ENCODE assay signal across 23 cellular contexts in the genomic region with DNA sequence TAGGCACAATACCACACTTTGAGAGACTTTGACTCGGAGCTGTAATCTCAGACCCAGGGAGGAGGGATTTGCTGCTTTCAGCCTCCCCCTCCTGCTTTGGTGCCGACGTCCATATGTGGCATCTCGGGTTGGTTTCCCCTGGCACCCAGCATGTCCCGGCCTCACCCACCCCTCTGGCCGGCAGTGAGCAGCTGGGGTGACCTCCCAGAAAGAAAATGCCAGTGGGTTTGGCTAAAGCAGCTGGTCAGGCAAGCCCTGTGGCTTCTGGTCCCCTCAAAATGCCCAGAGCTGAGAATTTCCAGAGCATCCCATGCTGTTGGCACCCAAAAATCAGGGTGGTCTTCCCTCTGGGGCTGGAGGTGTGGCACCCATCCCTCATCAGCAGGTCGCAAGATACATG. TPM values are rescaled to one million over a fixed set of nuclear protein-coding genes. Genes with fewer than 3 reads are reported as not detected.
A peak's percentile ranks its signal among the peaks of the same experiment; 100 is the strongest.
DNase-seq lines count a peak whose midpoint lies in the region; ATAC-seq, FAIRE-seq and TF ChIP-seq lines count a peak whose summit lies in the region.
"Had no signal": no experiment of that assay in that cellular context is flagged by ENCODE, and none has a peak within 500 bp of the region (broad histone marks: within the 10 kb centered on the region; RNA-seq: fewer than 3 reads in every experiment).

No MANE protein-coding gene starts in this region.

- no peak overlapping the region for H3K56ac ChIP-seq in H1 (replicated peaks; ENCODE audit: insufficient read length, low read depth, low read length)

- peaks cover 3% of the 10 kb centered on the region for H3K36me3 ChIP-seq in left ventricle myocardium inferior
- no peaks in the 10 kb centered on the region for H3K36me3 ChIP-seq in H1 (ENCODE audit: control insufficient read depth in 2 of 4, insufficient read depth in 4 of 4, low read length in 3 of 4)
- no peaks in the 10 kb centered on the region for H3K36me3 ChIP-seq in rectal smooth muscle tissue (ENCODE audit: control insufficient read depth, insufficient read depth, low read length)

- no peaks in the 10 kb centered on the region for H3K9me3 ChIP-seq in left ventricle myocardium inferior (replicated peaks)
- H3K9me3 ChIP-seq in H1 (ENCODE audit: insufficient read depth in 2 of 2, low read depth in 1 of 2, low read length in 1 of 2), result no peaks in the 10 kb centered on the region

- H4K8ac ChIP-seq in H1 (ENCODE audit: extremely low read depth, insufficient read depth, low read length), result no peak overlapping the region

- H2BK15ac ChIP-seq in H1 (ENCODE audit: low read length), result no peak overlapping the region

- peaks cover 0 to 9% of the 10 kb centered on the region in 2 experiments for H4K20me1 ChIP-seq in H1 (replicated peaks in 1 of 2; ENCODE audit: control insufficient read depth in 1 of 2, insufficient read depth in 2 of 2, low read length in 2 of 2)

- 87% methylated on average over 7 of the region's 7 CpGs; no CpG with 5 or more reads in 1 of the 2 experiments for WGBS in H1 (ENCODE audit: extremely low coverage in 1 of 2, insufficient coverage in 1 of 2, insufficient read length in 1 of 2, insufficient replicate concordance in 2 of 2, low coverage in 1 of 2, low lambda C conversion rate in 2 of 2, missing lambda C conversion rate in 1 of 2), 2 experiments

- peak overlapping the region; percentile 35; the same call in 1 of the 2 replicates for H2BK5ac ChIP-seq in H1 (ENCODE audit: low read depth, low read length)

- no peak overlapping the region for H4K5ac ChIP-seq in H1 (ENCODE audit: insufficient read length, low read depth, low read length)

- H3K14ac ChIP-seq in H1 (ENCODE audit: insufficient read length), result no peak overlapping the region

- ATAC-seq in left cardiac atrium (no peak), HG02763 (IDR thresholded peaks at IDR 0.05; ENCODE audit: unreplicated experiment) (no peak)
- ATAC-seq: Panc1 had no signal

- H3K4me1 ChIP-seq in left ventricle myocardium inferior (peaks cover 90% of the 10 kb centered on the region), H1 (replicated peaks in 1 of 4; ENCODE audit: control insufficient read depth in 3 of 4, insufficient read depth in 4 of 4, low read length in 3 of 4) (peaks cover 0 to under 1% (median 0%) of the 10 kb centered on the region in 4 experiments; a peak in 4 of 7 replicates), rectal smooth muscle tissue (ENCODE audit: control insufficient read depth, insufficient read depth, low read length) (peaks cover 14% of the 10 kb centered on the region)

- no peak overlapping the region for H2BK12ac ChIP-seq in H1 (ENCODE audit: low read depth, low read length)

- H3K9ac ChIP-seq in H1 (replicated peaks in 1 of 4; ENCODE audit: extremely low read depth in 1 of 4, low read depth in 3 of 4, low read length in 3 of 4), result no peak overlapping the region
- H3K9ac ChIP-seq in rectal smooth muscle tissue (ENCODE audit: low read length), result no peak overlapping the region

- CTCF ChIA-PET in H1 (lab: Charles Lee; ENCODE audit: partially characterized antibody), result interaction anchor here (0.6 to 1.5 kb wide), 2 partner anchors 13 to 95 kb away, joined by 3 to 4 read pairs; no protein-coding TSS in a partner anchor

- H3K18ac ChIP-seq in H1 (ENCODE audit: extremely low read depth, low read length), result no peak overlapping the region

- H3K4ac ChIP-seq in H1 (replicated peaks; ENCODE audit: insufficient read length, low read depth, low read length), result no peak overlapping the region

- POLR2A ChIA-PET in H1 (lab: Charles Lee; ENCODE audit: partially characterized antibody), result no interaction called here

- H3K27me3 ChIP-seq in left ventricle myocardium inferior (ENCODE audit: low read depth) (no peaks in the 10 kb centered on the region), H1 (replicated peaks in 1 of 4; ENCODE audit: control insufficient read depth in 3 of 4, extremely low read depth in 1 of 4, insufficient read depth in 3 of 4, low read length in 3 of 4) (no peaks in the 10 kb centered on the region), rectal smooth muscle tissue (ENCODE audit: control insufficient read depth, insufficient read depth, low read length) (no peaks in the 10 kb centered on the region)

- H3K4me3 ChIP-seq in left ventricle myocardium inferior (no peak overlapping the region), H1 (ENCODE audit: extremely low read depth in 1 of 4, insufficient read depth in 2 of 4, low read depth in 3 of 4, low read length in 4 of 4) (no peak overlapping the region), rectal smooth muscle tissue (ENCODE audit: low read length) (no peak overlapping the region)

- H3K79me2 ChIP-seq in H1 (ENCODE audit: control insufficient read depth in 1 of 2, insufficient read depth in 2 of 2, low read length in 2 of 2), result peaks cover 0 to 34% of the 10 kb centered on the region in 2 experiments; a peak in 2 of 4 replicates

- no peak overlapping the region for H3K4me2 ChIP-seq in H1 (ENCODE audit: insufficient read depth in 1 of 2, low read depth in 2 of 2, low read length in 2 of 2)

- no peak for FAIRE-seq in H1 (lab: Jason Lieb, UNC)
- FAIRE-seq: GM18507 had no signal

- no peak for TF ChIP-seq EP300 in H1 (IDR thresholded peaks at IDR 0.05; ENCODE audit: borderline replicate concordance in 1 of 2, low read depth in 2 of 2, low read length in 2 of 2)

- intact Hi-C loops in left ventricle myocardium inferior (cut with micrococcal nuclease) (no loop called here), left cardiac atrium (cut with DNase I) (no loop called here)

- H2AK5ac ChIP-seq in H1 (ENCODE audit: low read depth, low read length), result no peak overlapping the region

- DNase-seq in left ventricle myocardium inferior (no peak), left cardiac atrium (no peak), H1 (ENCODE audit: low read depth in 1 of 2, low spot score in 2 of 2) (no peak), HCEC 1CT (no peak), GOT3 (lab: John Stamatoyannopoulos, UW) (no peak), cerebellum (ENCODE audit: low spot score) (no peak)
- DNase-seq: CD4-positive, alpha-beta memory T cell; COR-L47; DMS53; H9; HFFc6; NCI-H1092; NCI-H1417 treated with DMSO at 0.1 percent for 48 hours; NCI-H1694 treated with DMSO at 0.1 percent for 48 hours; NCI-H2081; NCI-H2227 treated with DMSO at 0.1 percent for 48 hours; NCI-H526 treated with DMSO at 0.1 percent for 48 hours; SHP77 treated with DMSO at 0.1 percent for 48 hours had no signal

- H4K91ac ChIP-seq in H1 (replicated peaks; ENCODE audit: insufficient read length, low read length), result no peak overlapping the region

- TF ChIP-seq CTCF in left ventricle myocardium inferior (IDR thresholded peaks at IDR 0.05; ENCODE audit: borderline replicate concordance), result no peak
- TF ChIP-seq CTCF in H1 (IDR thresholded peaks at IDR 0.05; ENCODE audit: control extremely low read depth in 1 of 3, insufficient read depth in 1 of 3, low read depth in 1 of 3, low read length in 3 of 3), result no peak

- H3K23ac ChIP-seq in H1 (ENCODE audit: insufficient read length), result no peak overlapping the region

- H2BK120ac ChIP-seq in H1 (replicated peaks; ENCODE audit: low read depth, low read length), result no peak overlapping the region

- H3K27ac ChIP-seq in left ventricle myocardium inferior (replicated peaks) (peak overlapping the region; percentile 1), H1 (ENCODE audit: low read depth, low read length) (no peak overlapping the region), rectal smooth muscle tissue (ENCODE audit: low read depth, low read length) (peak overlapping the region; percentile 55)
- H3K27ac ChIP-seq: RWPE1 had no signal

- H3K23me2 ChIP-seq in H1 (ENCODE audit: low read depth, low read length), result no peaks in the 10 kb centered on the region; the same call in 1 of the 2 replicates

- TF ChIP-seq RAD21 in H1 (IDR thresholded peaks at IDR 0.05 in 1 of 2, conservative IDR thresholded peaks at IDR 0.05 in 1 of 2; ENCODE audit: low read depth in 2 of 2, low read length in 2 of 2), result no peak

- peaks cover 15% of the 10 kb centered on the region for H3K79me1 ChIP-seq in H1 (ENCODE audit: low read depth, low read length)

- H2AFZ ChIP-seq in H1 (ENCODE audit: low read length), result no peak overlapping the region

- no peak for TF ChIP-seq POLR2A in H1 (IDR thresholded peaks at IDR 0.05; ENCODE audit: control extremely low read depth in 1 of 2, low read depth in 2 of 2, low read length in 2 of 2)

- H2BK20ac ChIP-seq in H1 (ENCODE audit: low read length), result no peak overlapping the region

TF ChIP-seq in H1, 55 proteins besides CTCF, POLR2A, EP300 and RAD21:
- TF ChIP-seq HDAC2 (IDR thresholded peaks at IDR 0.05; ENCODE audit: borderline replicate concordance in 1 of 2, low read depth in 2 of 2, low read length in 2 of 2) (no peak), GTF2F1 (IDR thresholded peaks at IDR 0.05; ENCODE audit: borderline replicate concordance, low read depth, low read length) (no peak), CBX5 (IDR thresholded peaks at IDR 0.05; ENCODE audit: low read depth, low read length) (no peak), CEBPB (IDR thresholded peaks at IDR 0.05; ENCODE audit: low read depth, low read length) (no peak), CHD1 (IDR thresholded peaks at IDR 0.05; ENCODE audit: low read depth, low read length) (no peak), TBP (IDR thresholded peaks at IDR 0.05; ENCODE audit: low read depth, low read length) (no peak), HDAC6 (IDR thresholded peaks at IDR 0.05; ENCODE audit: low read depth, low read length) (no peak), POLR2AphosphoS5 (IDR thresholded peaks at IDR 0.05; ENCODE audit: low read depth, low read length) (no peak), EGR1 (IDR thresholded peaks at IDR 0.05; ENCODE audit: borderline replicate concordance, low read depth, low read length) (no peak), CHD2 (IDR thresholded peaks at IDR 0.05; ENCODE audit: low read length) (no peak), TAF1 (IDR thresholded peaks at IDR 0.05; ENCODE audit: low read depth, low read length) (no peak), JUND (IDR thresholded peaks at IDR 0.05; ENCODE audit: low read length) (no peak), KDM5A (IDR thresholded peaks at IDR 0.05; ENCODE audit: low read length) (no peak), KDM4A (IDR thresholded peaks at IDR 0.05; ENCODE audit: low read depth, low read length, severe bottlenecking) (no peak)
TF ChIP-seq in H1: peak in this region for 0.

RNA-seq across cellular contexts. Expression of a gene that starts 34.1 kb away (rescaled TPM):
- total RNA-seq in left ventricle myocardium inferior (85.3 TPM), left cardiac atrium (10 to 100 TPM; 44.6 to 52.9 TPM), cerebellum (51.6 TPM)
- total RNA-seq in H1 (2021; fragmentation: NEBNext Ultra II Directional; extraction: Animal tissue kit (Norgen Biotek cat#: 25700)), result 48.7 and 51.0 TPM in 2 replicates
- polyA plus RNA-seq in H1 (2011; rRNA removed), result 13.1 and 23.0 TPM in 2 replicates
- 14.0 TPM for polyA plus RNA-seq in H1 (2011; cell fraction: cytosol; rRNA removed)
- polyA plus RNA-seq in H1 (2011; cell fraction: nucleus; rRNA removed), result 67.6 TPM
- polyA plus RNA-seq in H1 (2012, experiment 1 of 2), result 19.9 to 25.1 TPM (median 21.9 TPM) in 4 replicates
- 2.9 TPM for polyA plus RNA-seq in H1 (2012, experiment 2 of 2)
- polyA plus RNA-seq in H1 (2013, experiment 1 of 2), result 21.5 TPM
- polyA plus RNA-seq in H1 (2013, experiment 2 of 2), result 20.9 TPM
- polyA minus RNA-seq in H1 (2011; rRNA and poly(A)+ RNA removed), result 137 and 179 TPM in 2 replicates
- 53.8 TPM for polyA minus RNA-seq in H1 (2011; cell fraction: cytosol; rRNA and poly(A)+ RNA removed)
- polyA minus RNA-seq in H1 (2011; cell fraction: nucleus; rRNA and poly(A)+ RNA removed), result 71.7 TPM
